In genomic region chr7:100271716-100272537, GRCh38 we compare ENCODE assay signal across 1 cellular context.
A peak's percentile ranks its signal among the peaks of the same experiment; 100 is the strongest.
TF ChIP-seq lines count a peak whose summit lies in the region.

No MANE protein-coding gene starts in this region.

TF ChIP-seq in GM12878, 131 proteins besides CTCF, POLR2A, EP300 and RAD21 (continued from another document):
- TF ChIP-seq MLLT1 (IDR thresholded peaks at IDR 0.05) (no peak), FOXM1 (IDR thresholded peaks at IDR 0.05; ENCODE audit: low read depth, low read length) (no peak), NBN (IDR thresholded peaks at IDR 0.05) (no peak), FOXK2 (IDR thresholded peaks at IDR 0.05) (no peak), ATF7 (IDR thresholded peaks at IDR 0.05; ENCODE audit: low read depth) (no peak), SMARCA5 (IDR thresholded peaks at IDR 0.05) (no peak; the same call in 1 of the 2 replicates), EGR1 (IDR thresholded peaks at IDR 0.05; ENCODE audit: borderline replicate concordance in 1 of 2, low read depth in 2 of 2, low read length in 2 of 2) (no peak), TAF1 (IDR thresholded peaks at IDR 0.05; ENCODE audit: borderline replicate concordance, low read depth, low read length) (no peak; the same call in 1 of the 2 replicates), RB1 (IDR thresholded peaks at IDR 0.05; ENCODE audit: borderline replicate concordance) (peak; percentile 76; the same call in 1 of the 2 replicates), JUNB (IDR thresholded peaks at IDR 0.05) (no peak), IKZF2 (IDR thresholded peaks at IDR 0.05) (peak in 1 of 2 experiments; percentile 33; a peak in 1 of 4 replicates), TCF7 (IDR thresholded peaks at IDR 0.05; ENCODE audit: borderline replicate concordance) (no peak), WRNIP1 (IDR thresholded peaks at IDR 0.05; ENCODE audit: borderline replicate concordance, low read depth, low read length) (no peak), NFYA (IDR thresholded peaks at IDR 0.05; ENCODE audit: borderline replicate concordance, low read depth, low read length) (no peak), CREM (IDR thresholded peaks at IDR 0.05; ENCODE audit: low read depth) (no peak), SRF (IDR thresholded peaks at IDR 0.05; ENCODE audit: low read depth in 2 of 2, low read length in 2 of 2) (no peak), ZBTB11 (CRISPR knock-in tag; IDR thresholded peaks at IDR 0.05) (no peak), E2F8 (IDR thresholded peaks at IDR 0.05; ENCODE audit: low read depth, partially characterized antibody) (no peak), ZBTB4 (CRISPR knock-in tag; IDR thresholded peaks at IDR 0.05) (no peak), RUNX3 (IDR thresholded peaks at IDR 0.05; ENCODE audit: low read length) (no peak), BRCA1 (IDR thresholded peaks at IDR 0.05; ENCODE audit: low read depth, low read length) (no peak), SIX5 (IDR thresholded peaks at IDR 0.05; ENCODE audit: low read depth, low read length, severe bottlenecking) (peak; percentile 68), PAX8 (IDR thresholded peaks at IDR 0.05) (no peak), SKIL (IDR thresholded peaks at IDR 0.05; ENCODE audit: low read depth, poor library complexity, severe bottlenecking) (no peak)
